9 cellular contexts compared by ENCODE assay signal in genomic region chr15:89132611-89133242, GRCh38. TPM values are rescaled to one million over a fixed set of nuclear protein-coding genes. Genes with fewer than 3 reads are reported as not detected.
DNase-seq lines count a peak whose midpoint lies in the region; ATAC-seq and TF ChIP-seq lines count a peak whose summit lies in the region.
"Had no signal": no experiment of that assay in that cellular context is flagged by ENCODE, and none has a peak within 500 bp of the region (broad histone marks: within the 10 kb centered on the region; RNA-seq: fewer than 3 reads in every experiment).

No MANE protein-coding gene starts in this region.

- TF ChIP-seq CTCF in CD8-positive, alpha-beta T cell (IDR thresholded peaks at IDR 0.05) = no peak
- TF ChIP-seq CTCF in prostate gland (IDR thresholded peaks at IDR 0.05) = no peak

- peak overlapping the region; percentile 15 for H3K27ac Mint-ChIP-seq in CD8-positive, alpha-beta T cell
- H3K27ac Mint-ChIP-seq: activated CD4-positive, alpha-beta T cell treated with anti-CD3 and anti-CD28 coated beads, Interleukin-2, amount 10 ng/mL, durations not matched to agents 7 days and 5 days had no signal

- H3K27me3 ChIP-seq in CD8-positive, alpha-beta T cell (ENCODE audit: insufficient read depth, low read length) = no peaks in the 10 kb centered on the region
- no peaks in the 10 kb centered on the region for H3K27me3 ChIP-seq in prostate gland (replicated peaks; ENCODE audit: insufficient read depth)

- H3K36me3 Mint-ChIP-seq in CD8-positive, alpha-beta T cell = peaks cover 37% of the 10 kb centered on the region

- H3K9me3 Mint-ChIP-seq in CD8-positive, alpha-beta T cell = no peaks in the 10 kb centered on the region
- H3K9me3 Mint-ChIP-seq: activated CD4-positive, alpha-beta T cell treated with anti-CD3 and anti-CD28 coated beads, Interleukin-2, amount 10 ng/mL, durations not matched to agents 7 days and 5 days had no signal

- DNase-seq in CD8-positive, alpha-beta T cell = peak in 2 of 7 experiments; percentile 5 to 27
- DNase-seq in SKM-1 (lab: John Stamatoyannopoulos, UW; ENCODE audit: unreplicated experiment) (peak; percentile 92), cardiac septum (ENCODE audit: low spot score) (peak; percentile 83), prostate gland (ENCODE audit: low spot score) (no peak), NCI-H2029 (lab: John Stamatoyannopoulos, UW) (no peak), kidney glomerular epithelial cell (lab: John Stamatoyannopoulos, UW) (no peak), posterior cingulate gyrus (no peak)
- DNase-seq: activated CD4-positive, alpha-beta T cell treated with anti-CD3 and anti-CD28 coated beads, Interleukin-2, amount 10 ng/mL, durations not matched to agents 7 days and 5 days had no signal

- peaks cover 41% of the 10 kb centered on the region for H3K4me1 Mint-ChIP-seq in CD8-positive, alpha-beta T cell (ENCODE audit: low read depth)

- WGBS in prostate gland = 57% methylated on average over 5 of the region's 5 CpGs

- TF ChIP-seq POLR2A in prostate gland (IDR thresholded peaks at IDR 0.05) = no peak

- H3K36me3 ChIP-seq in CD8-positive, alpha-beta T cell (ENCODE audit: insufficient read depth, low read length) = no peaks in the 10 kb centered on the region
- H3K36me3 ChIP-seq in prostate gland = no peaks in the 10 kb centered on the region

- intact Hi-C loops in CD8-positive, alpha-beta T cell (cut with DNase I, micrococcal nuclease) = no loop called here
- intact Hi-C loops in cardiac septum (cut with DNase I) = no loop called here
- intact Hi-C loops in prostate gland (cut with DNase I) = loop anchor here (5.0 kb wide), 1 partner anchor 75 kb away; no protein-coding TSS in a partner anchor
- intact Hi-C loops in posterior cingulate gyrus (cut with DNase I) = loop anchor here (5.0 kb wide), 1 partner anchor 45 kb away; the partner anchor contains the start of gene ABHD2

- POLR2A ChIA-PET in CD8-positive, alpha-beta T cell (lab: Charles Lee) = interaction anchor here (1.4 to 1.5 kb wide), 2 partner anchors 14 to 24 kb away, joined by 3 to 7 read pairs; no protein-coding TSS in a partner anchor

- no peaks in the 10 kb centered on the region for H3K27me3 Mint-ChIP-seq in CD8-positive, alpha-beta T cell (ENCODE audit: low read depth)
- H3K27me3 Mint-ChIP-seq: activated CD4-positive, alpha-beta T cell treated with anti-CD3 and anti-CD28 coated beads, Interleukin-2, amount 10 ng/mL, durations not matched to agents 7 days and 5 days had no signal

- peaks cover 20% of the 10 kb centered on the region for H3K4me1 ChIP-seq in CD8-positive, alpha-beta T cell (ENCODE audit: insufficient read depth, low read length)
- peaks cover 25% of the 10 kb centered on the region for H3K4me1 ChIP-seq in prostate gland (replicated peaks)

- no peak overlapping the region for H3K4me3 ChIP-seq in CD8-positive, alpha-beta T cell (ENCODE audit: low read depth, low read length)
- H3K4me3 ChIP-seq in prostate gland = no peak overlapping the region

- no peak overlapping the region for H3K27ac ChIP-seq in CD8-positive, alpha-beta T cell (ENCODE audit: low read depth, low read length)
- peak overlapping the region; percentile 49 to 60 for H3K27ac ChIP-seq in prostate gland

- no peak for ATAC-seq in CD8-positive, alpha-beta T cell
- ATAC-seq in HG02938 (IDR thresholded peaks at IDR 0.05; ENCODE audit: unreplicated experiment) = no peak

- no peaks in the 10 kb centered on the region for H3K9me3 ChIP-seq in CD8-positive, alpha-beta T cell (ENCODE audit: low read length)
- no peaks in the 10 kb centered on the region for H3K9me3 ChIP-seq in prostate gland

- CTCF ChIA-PET in CD8-positive, alpha-beta T cell (lab: Charles Lee) = interaction anchor here (1.2 to 6.8 kb wide), 6 partner anchors 9 to 239 kb away, joined by 3 to 117 read pairs (median 5); no protein-coding TSS in a partner anchor

- H3K4me3 Mint-ChIP-seq in CD8-positive, alpha-beta T cell = no peak overlapping the region
- H3K4me3 Mint-ChIP-seq: activated CD4-positive, alpha-beta T cell treated with anti-CD3 and anti-CD28 coated beads, Interleukin-2, amount 10 ng/mL, durations not matched to agents 7 days and 5 days had no signal

RNA-seq across cellular contexts. Expression of gene ABHD2, which starts 44.5 kb away (rescaled TPM):
- total RNA-seq in CD8-positive, alpha-beta T cell = 10 to 100 TPM; 22.2 to 25.7 TPM
- total RNA-seq in cardiac septum (185 TPM), prostate gland (100 to 1,000 TPM; 111 to 253 TPM)

Comparison
In these comparisons a context has a peak if more than half of its experiments do, and no peak if none do; other contexts are left out.
1. DNase-seq: peak in SKM-1 (single experiment) and cardiac septum (single experiment); none in prostate gland (single experiment), NCI-H2029 (single experiment), kidney glomerular epithelial cell (single experiment) and posterior cingulate gyrus (0 of 10).
2. intact Hi-C loops: an anchor here in prostate gland (5.0 kb wide) and posterior cingulate gyrus (5.0 kb wide); none called in CD8-positive, alpha-beta T cell and cardiac septum.